In genomic region chr17:40218740-40219072, GRCh38 we compare ENCODE assay signal across 8 cellular contexts. TPM values are rescaled to one million over a fixed set of nuclear protein-coding genes. Genes with fewer than 3 reads are reported as not detected.
A peak's percentile ranks its signal among the peaks of the same experiment; 100 is the strongest.
DNase-seq lines count a peak whose midpoint lies in the region; ATAC-seq, FAIRE-seq and TF ChIP-seq lines count a peak whose summit lies in the region.

No MANE protein-coding gene starts in this region.

- TF ChIP-seq EP300 in A549 (IDR thresholded peaks at IDR 0.05), result no peak

- no peaks in the 10 kb centered on the region for H3K36me3 ChIP-seq in neuron (ENCODE audit: insufficient read depth, low read length)
- H3K36me3 ChIP-seq in stomach smooth muscle (ENCODE audit: control insufficient read depth in 2 of 2, insufficient read depth in 2 of 2, low read length in 2 of 2), result no peaks in the 10 kb centered on the region

- ATAC-seq in A549 (peak; percentile 16 to 61), GM18868 (IDR thresholded peaks at IDR 0.05; ENCODE audit: unreplicated experiment) (peak; percentile 60)

- DNase-seq in A549 (ENCODE audit: low read depth in 1 of 2, low spot score in 1 of 2) (peak; percentile 75 to 82), HPDE6-E6E7 (ENCODE audit: extremely low spot score) (peak; percentile 41), RCC 7860 (ENCODE audit: low spot score) (peak; percentile 45), frontal cortex (ENCODE audit: low spot score in 2 of 2) (peak; percentile 75)
- DNase-seq in activated naive CD4-positive, alpha-beta T cell treated with Interleukin-2 at 50 U/mL for 16 hours, result peak; percentile 73

- TF ChIP-seq POLR2A in A549 (IDR thresholded peaks at IDR 0.05; ENCODE audit: low read length), result no peak

- POLR2A ChIA-PET in A549 (lab: Yijun Ruan, JAX), result interaction anchor here (0.6 to 2.3 kb wide), 20 partner anchors 10 to 1471 kb away, joined by 3 to 13 read pairs (median 4); partner anchors contain the start of genes CASC3, MED1, MED24 and NR1D1

- no peak for FAIRE-seq in A549 (lab: Jason Lieb, UNC)
- no peak for FAIRE-seq in RCC 7860 (lab: Jason Lieb, UNC)
- no peak for FAIRE-seq in frontal cortex (lab: Jason Lieb, UNC)

- H2AFZ ChIP-seq in neuron (ENCODE audit: low read depth, low read length), result peak overlapping the region; percentile 79

- peak overlapping the region; percentile 89 for H3K4me2 ChIP-seq in A549

- H3K27me3 ChIP-seq in neuron (ENCODE audit: insufficient read depth, low read length) (no peaks in the 10 kb centered on the region), stomach smooth muscle (ENCODE audit: control insufficient read depth in 1 of 2, insufficient read depth in 2 of 2, low read length in 2 of 2) (no peaks in the 10 kb centered on the region)

- H3K27ac ChIP-seq in A549 (peak overlapping the region; percentile 87 to 92), stomach smooth muscle (ENCODE audit: low read length) (peak overlapping the region; percentile 78)

- H3K9ac ChIP-seq in stomach smooth muscle (ENCODE audit: low read length in 2 of 2), result peak overlapping the region; percentile 72 to 76

- no peak for TF ChIP-seq RAD21 in A549 (conservative IDR thresholded peaks at IDR 0.05 in 1 of 2, IDR thresholded peaks at IDR 0.05 in 1 of 2)

- H3K4me3 ChIP-seq in A549 (peak overlapping the region; percentile 70), neuron (ENCODE audit: low read length) (peak overlapping the region; percentile 75), stomach smooth muscle (ENCODE audit: low read length in 2 of 2) (peak overlapping the region; percentile 94 to 97)

- TF ChIP-seq CTCF in A549 (IDR thresholded peaks at IDR 0.05), result no peak

- H3K4me1 ChIP-seq in A549 (peaks cover 17% of the 10 kb centered on the region; the same call in 2 of the 3 replicates), neuron (ENCODE audit: insufficient read depth, low read length) (peaks cover 10% of the 10 kb centered on the region), stomach smooth muscle (ENCODE audit: control insufficient read depth, insufficient read depth, low read length) (peaks cover 8% of the 10 kb centered on the region)

- CTCF ChIA-PET in A549 (lab: Yijun Ruan, JAX), result interaction anchor here (0.6 to 5.5 kb wide), 53 partner anchors 9 to 447 kb away, joined by 3 to 91 read pairs (median 4); partner anchors contain the start of genes CDC6 and PSMD3

- whole genome bisulfite sequencing in A549 (ENCODE audit: missing lambda C conversion rate), result 34% methylated on average over 13 of the region's 13 CpGs

- H3K9me3 ChIP-seq in A549 (no peaks in the 10 kb centered on the region), neuron (ENCODE audit: low read length) (no peaks in the 10 kb centered on the region), stomach smooth muscle (ENCODE audit: control insufficient read depth in 2 of 2, low read length in 2 of 2) (no peaks in the 10 kb centered on the region)

TF ChIP-seq in A549, 52 proteins besides CTCF, POLR2A, EP300 and RAD21:
- TF ChIP-seq PHF8 (IDR thresholded peaks at IDR 0.05; ENCODE audit: borderline replicate concordance, low read depth) (0 out of 2 replicates have a peak, but pooled peaks have one; percentile 13), RFX5 (IDR thresholded peaks at IDR 0.05) (peak; percentile 89), HDAC2 (IDR thresholded peaks at IDR 0.05) (no peak), E2F6 (IDR thresholded peaks at IDR 0.05; ENCODE audit: borderline replicate concordance, low read depth) (no peak), FOSB (CRISPR knock-in tag; IDR thresholded peaks at IDR 0.05) (no peak), USF2 (IDR thresholded peaks at IDR 0.05) (0 out of 2 replicates have a peak, but pooled peaks have one; percentile 13), SMC3 (IDR thresholded peaks at IDR 0.05) (no peak), MYC (IDR thresholded peaks at IDR 0.05; ENCODE audit: borderline replicate concordance, low read length) (0 out of 2 replicates have a peak, but pooled peaks have one; percentile 16), CHD4 (IDR thresholded peaks at IDR 0.05; ENCODE audit: borderline replicate concordance) (0 out of 2 replicates have a peak, but pooled peaks have one; percentile 19)
- TF ChIP-seq, protein P1, sequence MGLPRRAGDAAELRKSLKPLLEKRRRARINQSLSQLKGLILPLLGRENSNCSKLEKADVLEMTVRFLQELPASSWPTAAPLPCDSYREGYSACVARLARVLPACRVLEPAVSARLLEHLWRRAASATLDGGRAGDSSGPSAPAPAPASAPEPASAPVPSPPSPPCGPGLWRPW (IDR thresholded peaks at IDR 0.05), result no peak
TF ChIP-seq in A549: peak in this region for 5.

RNA-seq across cellular contexts. Expression of gene WIPF2, which starts 0.4 kb away (rescaled TPM):
- polyA plus RNA-seq in A549 (2011; rRNA removed) (13.8 and 15.3 TPM in 2 replicates), A549 (2017; fragmentation: RNase III; extraction: RNeasy Plus Mini Kit Qiagen cat#74134 plus additional on column Dnase treatment) (19.3 to 21.5 TPM (median 20.8 TPM) in 3 replicates)
- polyA plus RNA-seq in A549 (2012; cell fraction: cytosol; rRNA removed), result 7.9 and 10.4 TPM in 2 replicates
- polyA plus RNA-seq in A549 (2012; cell fraction: nucleus; rRNA removed), result 8.6 and 10.5 TPM in 2 replicates
- 11.0 and 16.4 TPM in 2 replicates for polyA minus RNA-seq in A549 (2011; rRNA and poly(A)+ RNA removed)
- 5.3 TPM for total RNA-seq in frontal cortex

RNA-seq across cellular contexts. Expression of gene RAPGEFL1, which starts 41.4 kb away (rescaled TPM):
- 3.7 and 4.1 TPM in 2 replicates for polyA plus RNA-seq in A549 (2011; rRNA removed)
- polyA plus RNA-seq in A549 (2012; cell fraction: cytosol; rRNA removed), result 4.6 and 5.6 TPM in 2 replicates
- 43.7 and 49.2 TPM in 2 replicates for polyA plus RNA-seq in A549 (2012; cell fraction: nucleus; rRNA removed)
- 4.7 to 4.8 TPM (median 4.8 TPM) in 3 replicates for polyA plus RNA-seq in A549 (2017; fragmentation: RNase III; extraction: RNeasy Plus Mini Kit Qiagen cat#74134 plus additional on column Dnase treatment)
- 5.9 and 6.8 TPM in 2 replicates for polyA minus RNA-seq in A549 (2011; rRNA and poly(A)+ RNA removed)
- 12.6 TPM for total RNA-seq in frontal cortex

Comparison
In these comparisons a context has a peak if more than half of its experiments do, and no peak if none do; other contexts are left out.
1. Peak in every context shown above with its lines: DNase-seq, ATAC-seq, H3K4me3 ChIP-seq and H3K27ac ChIP-seq.